Comparison of ENCODE assay signal across 8 cellular contexts in genomic region chr1:151198254-151199127, GRCh38. TPM values are rescaled to one million over a fixed set of nuclear protein-coding genes. Genes with fewer than 3 reads are reported as not detected.
A peak's percentile ranks its signal among the peaks of the same experiment; 100 is the strongest.
DNase-seq lines count a peak whose midpoint lies in the region; ATAC-seq and TF ChIP-seq lines count a peak whose summit lies in the region.

A gene with protein sequence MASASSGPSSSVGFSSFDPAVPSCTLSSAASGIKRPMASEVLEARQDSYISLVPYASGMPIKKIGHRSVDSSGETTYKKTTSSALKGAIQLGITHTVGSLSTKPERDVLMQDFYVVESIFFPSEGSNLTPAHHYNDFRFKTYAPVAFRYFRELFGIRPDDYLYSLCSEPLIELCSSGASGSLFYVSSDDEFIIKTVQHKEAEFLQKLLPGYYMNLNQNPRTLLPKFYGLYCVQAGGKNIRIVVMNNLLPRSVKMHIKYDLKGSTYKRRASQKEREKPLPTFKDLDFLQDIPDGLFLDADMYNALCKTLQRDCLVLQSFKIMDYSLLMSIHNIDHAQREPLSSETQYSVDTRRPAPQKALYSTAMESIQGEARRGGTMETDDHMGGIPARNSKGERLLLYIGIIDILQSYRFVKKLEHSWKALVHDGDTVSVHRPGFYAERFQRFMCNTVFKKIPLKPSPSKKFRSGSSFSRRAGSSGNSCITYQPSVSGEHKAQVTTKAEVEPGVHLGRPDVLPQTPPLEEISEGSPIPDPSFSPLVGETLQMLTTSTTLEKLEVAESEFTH (plus strand): TSS chr1:151198552. CDS start chr1:151198997, 445 bp downstream.

- H3K27ac Mint-ChIP-seq in Calu3 (ENCODE audit: unreplicated experiment) (peak within 1 kb of the TSS; percentile 95), endothelial cell (ENCODE audit: unreplicated experiment) (peak within 1 kb of the TSS; percentile 93), mesothelial cell of epicardium (peak within 1 kb of the TSS; percentile 100)

- peaks cover 52% of the 10 kb centered on the region for H3K79me2 ChIP-seq in OCI-LY3 (ENCODE audit: low read length)

- no peaks in the 10 kb centered on the region for H3K9me3 ChIP-seq in OCI-LY3 (ENCODE audit: insufficient read depth, low read length)

- H3K9me3 Mint-ChIP-seq in Calu3 (ENCODE audit: low read depth, unreplicated experiment), result no peaks in the 10 kb centered on the region
- no peaks in the 10 kb centered on the region for H3K9me3 Mint-ChIP-seq in endothelial cell (ENCODE audit: unreplicated experiment)
- H3K9me3 Mint-ChIP-seq in mesothelial cell of epicardium, result no peaks in the 10 kb centered on the region

- H2AFZ ChIP-seq in OCI-LY3 (ENCODE audit: low read depth, low read length), result peak within 1 kb of the TSS; percentile 65

- H3K4me3 Mint-ChIP-seq in Calu3 (ENCODE audit: low read depth, unreplicated experiment) (peak within 1 kb of the TSS; percentile 96), endothelial cell (ENCODE audit: unreplicated experiment) (peak within 1 kb of the TSS; percentile 99), mesothelial cell of epicardium (peak within 1 kb of the TSS; percentile 96)

- H4K20me1 ChIP-seq in OCI-LY3 (ENCODE audit: insufficient read depth, low read length), result peaks cover 29% of the 10 kb centered on the region

- H3K36me3 Mint-ChIP-seq in Calu3 (ENCODE audit: insufficient read depth, unreplicated experiment) (peaks cover 69% of the 10 kb centered on the region), endothelial cell (ENCODE audit: low read depth, unreplicated experiment) (peaks cover 9% of the 10 kb centered on the region), mesothelial cell of epicardium (no peaks in the 10 kb centered on the region)

- peak within 1 kb of the TSS; percentile 100 for H3K4me2 ChIP-seq in OCI-LY3 (ENCODE audit: low read length)

- H3K9ac ChIP-seq in OCI-LY3 (ENCODE audit: low read length), result peak within 1 kb of the TSS; percentile 97

- H3K4me1 ChIP-seq in OCI-LY3 (ENCODE audit: low read length), result peaks cover 33% of the 10 kb centered on the region

- H3K27me3 Mint-ChIP-seq in Calu3 (ENCODE audit: unreplicated experiment) (no peaks in the 10 kb centered on the region), endothelial cell (ENCODE audit: unreplicated experiment) (peaks cover 17% of the 10 kb centered on the region), mesothelial cell of epicardium (ENCODE audit: low read depth) (peaks cover 2% of the 10 kb centered on the region)

- TF ChIP-seq CTCF in Calu3 (IDR thresholded peaks at IDR 0.05; ENCODE audit: unreplicated experiment) (no peak), OCI-LY3 (IDR thresholded peaks at IDR 0.05; ENCODE audit: low read depth, low read length) (no peak), endothelial cell (IDR thresholded peaks at IDR 0.05; ENCODE audit: unreplicated experiment) (no peak), mesothelial cell of epicardium (IDR thresholded peaks at IDR 0.05; ENCODE audit: unreplicated experiment) (no peak)

- H3K27ac ChIP-seq in OCI-LY3 (ENCODE audit: low read length), result peak within 1 kb of the TSS; percentile 86

- TSS peak; percentile 22 for BruUV-seq in Calu3 (replicated peaks; lab: Mats Ljungman, UMichigan)

- intact Hi-C loops in Calu3 (cut with micrococcal nuclease; ENCODE audit: unreplicated experiment), result loop anchor here (5.0 to 10.0 kb wide), 2 partner anchors 314 to 636 kb away; partner anchors contain the start of genes C2CD4D, CGN and RORC

- H3K27me3 ChIP-seq in OCI-LY3 (ENCODE audit: low read depth, low read length), result peaks cover 9% of the 10 kb centered on the region

- ATAC-seq in GM21447 (IDR thresholded peaks at IDR 0.05; ENCODE audit: unreplicated experiment), result peak; percentile 83

- H3K4me3 ChIP-seq in OCI-LY3 (ENCODE audit: low read length), result peak within 1 kb of the TSS; percentile 97

- H3K4me1 Mint-ChIP-seq in Calu3 (ENCODE audit: low read depth, unreplicated experiment) (peaks cover 31% of the 10 kb centered on the region), endothelial cell (ENCODE audit: unreplicated experiment) (peaks cover 30% of the 10 kb centered on the region), mesothelial cell of epicardium (peaks cover 38% of the 10 kb centered on the region)

- peaks cover 18% of the 10 kb centered on the region for H3K36me3 ChIP-seq in OCI-LY3 (replicated peaks; ENCODE audit: low read depth, low read length)

- CTCF ChIA-PET in Calu3 (lab: Charles Lee), result no interaction called here

- DNase-seq in Calu3 (peak; percentile 98), HuH-7 (ENCODE audit: low spot score) (peak; percentile 90), endothelial cell (ENCODE audit: low spot score) (peak; percentile 99), mesothelial cell of epicardium (ENCODE audit: low spot score in 2 of 2, unreplicated experiment in 2 of 2) (peak; percentile 97 to 99)
- peak; percentile 100 for DNase-seq in activated CD8-positive, alpha-beta memory T cell treated with anti-CD3 and anti-CD28 coated beads, Interleukin-2, amount 50 U/mL, for 48 hours
- DNase-seq in stimulated activated CD8-positive, alpha-beta memory T cell treated with anti-CD3 and anti-CD28 coated beads, Interleukin-15, amount 100 ng/mL, for 48 hours (ENCODE audit: low read depth in 2 of 2), result peak; percentile 96 to 97

RNA-seq across cellular contexts. Expression of the gene that starts here (rescaled TPM):
- total RNA-seq in Calu3 (2022) (86.6 and 96.2 TPM in 2 replicates), endothelial cell (ENCODE audit: unreplicated experiment) (75.9 TPM), mesothelial cell of epicardium (122 to 130 TPM (median 124 TPM) in 3 replicates)

Comparison
In these comparisons a context has a peak if more than half of its experiments do, and no peak if none do; other contexts are left out.
1. Peak in every context shown above with its lines: DNase-seq, ATAC-seq, H3K4me3 ChIP-seq and H3K27ac ChIP-seq.